5 cellular contexts compared by ENCODE assay signal in genomic region chr4:62269918-62270317, GRCh38.
"Had no signal": no experiment of that assay in that cellular context is flagged by ENCODE, and none has a peak within 500 bp of the region (broad histone marks: within the 10 kb centered on the region; RNA-seq: fewer than 3 reads in every experiment).

No MANE protein-coding gene starts in this region.

- ATAC-seq: HepG2, K562 had no signal

- H3K27ac ChIP-seq: HL-60 had no signal

- H3K4me3 Mint-ChIP-seq: IgD-negative memory B cell had no signal

- H3K36me3 Mint-ChIP-seq: IgD-negative memory B cell had no signal

- H3K4me3 ChIP-seq: K562 had no signal

- DNase-seq: IMR-90 had no signal

- H3K4me1 Mint-ChIP-seq: IgD-negative memory B cell had no signal

- H3K27me3 Mint-ChIP-seq: IgD-negative memory B cell had no signal

- H3K27ac Mint-ChIP-seq: IgD-negative memory B cell had no signal
